Comparison of ENCODE assay signal across 13 cellular contexts in the genomic region with DNA sequence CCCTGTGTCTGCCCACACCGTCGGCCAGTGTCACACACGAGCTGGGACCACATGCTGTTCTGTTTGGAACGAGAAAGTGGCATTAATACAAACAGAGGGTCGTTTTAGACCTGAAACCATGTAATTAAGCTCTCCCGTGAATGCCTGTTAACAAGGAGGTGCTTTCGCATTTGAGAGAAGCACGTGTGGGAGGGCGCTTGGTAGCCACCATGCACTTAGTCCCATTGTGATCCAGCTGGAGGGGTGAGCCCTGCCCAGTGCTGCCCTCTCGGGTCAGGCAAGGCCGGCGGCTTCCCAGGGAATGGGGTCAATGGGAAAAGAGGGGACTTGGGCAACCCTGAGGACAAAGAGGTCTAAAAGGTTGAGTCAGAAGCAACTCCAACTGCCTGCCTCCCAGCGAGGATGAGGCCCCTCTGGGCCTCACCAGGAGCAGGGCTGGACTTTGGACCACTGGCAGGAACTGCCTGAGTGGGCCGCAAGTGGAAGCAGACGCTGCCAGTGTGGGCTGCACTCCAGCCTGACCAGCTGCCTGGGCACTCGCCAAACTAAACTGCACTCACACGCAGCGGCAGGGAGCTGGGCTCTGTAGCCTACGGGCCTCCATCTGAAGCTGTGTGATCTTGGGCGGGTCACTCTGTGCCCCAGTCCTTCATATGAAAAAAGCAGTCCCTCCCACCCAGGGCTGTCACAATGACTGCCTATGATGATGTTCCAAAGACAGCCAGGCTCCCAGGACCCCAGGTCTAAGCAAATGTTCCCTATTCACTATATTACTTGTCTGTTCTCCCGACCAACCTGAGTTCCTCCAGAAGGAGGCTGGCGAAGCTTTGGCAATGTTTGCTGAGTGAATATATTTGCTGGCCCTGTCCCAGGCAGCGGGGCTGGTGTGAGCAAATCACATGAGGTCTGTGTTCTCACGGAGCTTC.
DNase-seq lines count a peak whose midpoint lies in the region; ATAC-seq, FAIRE-seq and TF ChIP-seq lines count a peak whose summit lies in the region.
"Had no signal": no experiment of that assay in that cellular context is flagged by ENCODE, and none has a peak within 500 bp of the region (broad histone marks: within the 10 kb centered on the region; RNA-seq: fewer than 3 reads in every experiment).

No MANE protein-coding gene starts in this region.

- H3K27me3 ChIP-seq in ACC112 (ENCODE audit: insufficient read depth, low read length) (no peaks in the 10 kb centered on the region), MG63 (no peaks in the 10 kb centered on the region), K562 (ENCODE audit: control insufficient read depth in 2 of 2, insufficient read depth in 2 of 2, low read length in 2 of 2) (peaks cover 2 to 13% of the 10 kb centered on the region in 2 experiments; a peak in 3 of 5 replicates)

- no peaks in the 10 kb centered on the region for H3K79me2 ChIP-seq in ACC112 (ENCODE audit: control insufficient read depth, insufficient read depth, low read length, unreplicated experiment)
- no peaks in the 10 kb centered on the region for H3K79me2 ChIP-seq in K562 (ENCODE audit: control insufficient read depth, insufficient read depth, low read length)

- no peak overlapping the region for H3K27ac Mint-ChIP-seq in activated CD8-positive, alpha-beta memory T cell treated with anti-CD3 and anti-CD28 coated beads, Interleukin-2, amount 10 ng/mL, durations not matched to agents 7 days and 5 days

- TF ChIP-seq POLR2A in K562 (conservative IDR thresholded peaks at IDR 0.05): no peak

- H4K20me1 ChIP-seq in K562 (replicated peaks; ENCODE audit: control insufficient read depth, insufficient read depth, low read length): no peaks in the 10 kb centered on the region; the same call in 1 of the 2 replicates

- DNase-seq in MG63 (peak; percentile 89), K562 (ENCODE audit: extremely low read depth in 1 of 4, low spot score in 3 of 4) (no peak), medulla oblongata (ENCODE audit: extremely low spot score) (peak; percentile 22)
- no peak for DNase-seq in activated CD4-positive, alpha-beta T cell treated with anti-CD3 and anti-CD28 coated beads for 4 hours
- DNase-seq in activated CD8-positive, alpha-beta memory T cell treated with anti-CD3 and anti-CD28 coated beads, Interleukin-2, amount 10 ng/mL, durations not matched to agents 7 days and 5 days: no peak
- DNase-seq: activated effector memory CD4-positive, alpha-beta T cell treated with Interleukin-2 at 50 U/mL for 16 hours; lower lobe of right lung; NCI-H524; T1000 had no signal

- H3K27ac ChIP-seq in ACC112 (ENCODE audit: low read depth, low read length) (peak overlapping the region; percentile 40; the same call in 1 of the 2 replicates), K562 (ENCODE audit: extremely low read depth, low read depth, low read length) (no peak overlapping the region)
- H3K27ac ChIP-seq: lower lobe of right lung had no signal

- no peak for FAIRE-seq in K562 (lab: Jason Lieb, UNC)

- no peak for ATAC-seq in K562
- no peak for ATAC-seq in GM18873 (IDR thresholded peaks at IDR 0.05; ENCODE audit: low FRiP score, unreplicated experiment)
- ATAC-seq in HG02852 (IDR thresholded peaks at IDR 0.05; ENCODE audit: unreplicated experiment): no peak
- ATAC-seq in activated CD8-positive, alpha-beta memory T cell treated with anti-CD3 and anti-CD28 coated beads, Interleukin-2, amount 10 ng/mL, durations not matched to agents 7 days and 5 days: no peak

- no peak overlapping the region for H3K4me3 Mint-ChIP-seq in activated CD8-positive, alpha-beta memory T cell treated with anti-CD3 and anti-CD28 coated beads, Interleukin-2, amount 10 ng/mL, durations not matched to agents 7 days and 5 days
- H3K4me3 Mint-ChIP-seq: CD14-positive monocyte had no signal

- no peak for TF ChIP-seq RAD21 in K562 (CRISPR knock-in tag; conservative IDR thresholded peaks at IDR 0.05 in 1 of 2, IDR thresholded peaks at IDR 0.05 in 1 of 2)

- no peaks in the 10 kb centered on the region for H3K27me3 Mint-ChIP-seq in activated CD8-positive, alpha-beta memory T cell treated with anti-CD3 and anti-CD28 coated beads, Interleukin-2, amount 10 ng/mL, durations not matched to agents 7 days and 5 days

- H3K36me3 Mint-ChIP-seq in activated CD8-positive, alpha-beta memory T cell treated with anti-CD3 and anti-CD28 coated beads, Interleukin-2, amount 10 ng/mL, durations not matched to agents 7 days and 5 days: peaks cover 4% of the 10 kb centered on the region

- H3K36me3 ChIP-seq in ACC112 (ENCODE audit: insufficient read depth, low read length) (peaks cover 2% of the 10 kb centered on the region; the same call in 1 of the 2 replicates), MG63 (peaks cover 8% of the 10 kb centered on the region), K562 (ENCODE audit: control insufficient read depth, insufficient read depth, low read length) (peaks cover 12% of the 10 kb centered on the region)

- H3K9me3 ChIP-seq in MG63 (no peaks in the 10 kb centered on the region), K562 (replicated peaks; ENCODE audit: control insufficient read depth, insufficient read depth, low read depth, low read length) (no peaks in the 10 kb centered on the region)

- H3K4me3 ChIP-seq in ACC112 (ENCODE audit: low read depth, low read length) (no peak overlapping the region), MG63 (no peak overlapping the region), K562 (no peak overlapping the region)
- H3K4me3 ChIP-seq: lower lobe of right lung had no signal

- H3K4me1 ChIP-seq in ACC112 (ENCODE audit: control insufficient read depth, insufficient read depth, low read length, unreplicated experiment) (peaks cover 33% of the 10 kb centered on the region), K562 (replicated peaks in 1 of 2; ENCODE audit: control insufficient read depth in 2 of 2, insufficient read depth in 2 of 2, low read length in 2 of 2) (peaks cover 0 to 13% of the 10 kb centered on the region in 2 experiments; a peak in 1 of 5 replicates)

- H2AFZ ChIP-seq in ACC112 (ENCODE audit: low read length, unreplicated experiment) (no peak overlapping the region), K562 (ENCODE audit: low read depth, low read length) (no peak overlapping the region)

- POLR2A ChIA-PET in K562 (lab: Yijun Ruan, JAX): interaction anchor here (0.6 to 1.0 kb wide), 3 partner anchors 20 to 125 kb away, joined by 3 read pairs; no protein-coding TSS in a partner anchor

- no TSS peak for BruUV-seq in K562 (replicated peaks; lab: Mats Ljungman, UMichigan)

- intact Hi-C loops in K562 (cut with micrococcal nuclease): no loop called here

- in situ Hi-C loops in K562 (cut with MboI): no loop called here

- TF ChIP-seq CTCF in K562 (IDR thresholded peaks at IDR 0.05 in 2 of 3, conservative IDR thresholded peaks at IDR 0.05 in 1 of 3; ENCODE audit: insufficient read depth in 2 of 3, low read depth in 1 of 3, low read length in 3 of 3): no peak

- H3K4me2 ChIP-seq in K562 (ENCODE audit: insufficient read depth, low read length): no peak overlapping the region

- TF ChIP-seq EP300 in K562 (IDR thresholded peaks at IDR 0.05; ENCODE audit: low read length): no peak

- H3K9me1 ChIP-seq in K562 (ENCODE audit: control insufficient read depth, insufficient read depth, low read length): no peaks in the 10 kb centered on the region

- no peaks in the 10 kb centered on the region for H3K9me3 Mint-ChIP-seq in activated CD8-positive, alpha-beta memory T cell treated with anti-CD3 and anti-CD28 coated beads, Interleukin-2, amount 10 ng/mL, durations not matched to agents 7 days and 5 days (ENCODE audit: low read depth)

- peak overlapping the region in 1 of 2 experiments; percentile 38; a peak in 1 of 4 replicates for H3K9ac ChIP-seq in K562 (ENCODE audit: insufficient read depth in 1 of 2, low read depth in 2 of 2, low read length in 2 of 2)

- 69% methylated on average over 22 of the region's 24 CpGs for WGBS in K562 (ENCODE audit: insufficient coverage, low coverage, missing lambda C conversion rate)

- no peaks in the 10 kb centered on the region for H3K4me1 Mint-ChIP-seq in activated CD8-positive, alpha-beta memory T cell treated with anti-CD3 and anti-CD28 coated beads, Interleukin-2, amount 10 ng/mL, durations not matched to agents 7 days and 5 days
- H3K4me1 Mint-ChIP-seq: CD14-positive monocyte had no signal

- CTCF ChIA-PET in K562 (lab: Yijun Ruan, JAX; ENCODE audit: low intra/inter-chr PET ratio): no interaction called here
- CTCF ChIA-PET in activated CD8-positive, alpha-beta memory T cell treated with anti-CD3 and anti-CD28 coated beads, Interleukin-2, amount 10 ng/mL, durations not matched to agents 7 days and 5 days (lab: Charles Lee): interaction anchor here (0.5 to 1.2 kb wide), 2 partner anchors 54 to 71 kb away, joined by 3 to 5 read pairs; no protein-coding TSS in a partner anchor

TF ChIP-seq in K562, 482 proteins besides CTCF, POLR2A, EP300 and RAD21:
- TF ChIP-seq POLR2G (IDR thresholded peaks at IDR 0.05; ENCODE audit: low read depth, low read length): peak; percentile 25; the same call in 1 of the 2 replicates
- TF ChIP-seq SP1 (CRISPR knock-in tag; IDR thresholded peaks at IDR 0.05): no peak
- no peak for TF ChIP-seq SAFB2 (IDR thresholded peaks at IDR 0.05; ENCODE audit: borderline replicate concordance, low read depth, low read length, severe bottlenecking)
- TF ChIP-seq, protein P1, sequence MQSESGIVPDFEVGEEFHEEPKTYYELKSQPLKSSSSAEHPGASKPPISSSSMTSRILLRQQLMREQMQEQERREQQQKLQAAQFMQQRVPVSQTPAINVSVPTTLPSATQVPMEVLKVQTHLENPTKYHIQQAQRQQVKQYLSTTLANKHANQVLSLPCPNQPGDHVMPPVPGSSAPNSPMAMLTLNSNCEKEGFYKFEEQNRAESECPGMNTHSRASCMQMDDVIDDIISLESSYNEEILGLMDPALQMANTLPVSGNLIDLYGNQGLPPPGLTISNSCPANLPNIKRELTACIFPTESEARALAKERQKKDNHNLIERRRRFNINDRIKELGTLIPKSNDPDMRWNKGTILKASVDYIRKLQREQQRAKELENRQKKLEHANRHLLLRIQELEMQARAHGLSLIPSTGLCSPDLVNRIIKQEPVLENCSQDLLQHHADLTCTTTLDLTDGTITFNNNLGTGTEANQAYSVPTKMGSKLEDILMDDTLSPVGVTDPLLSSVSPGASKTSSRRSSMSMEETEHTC (IDR thresholded peaks at IDR 0.05): no peak

Comparison
In these comparisons a context has a peak if more than half of its experiments do, and no peak if none do; other contexts are left out.
1. DNase-seq: peak in MG63 (single experiment) and medulla oblongata (single experiment); none in K562 (0 of 4), activated CD4-positive, alpha-beta T cell treated with anti-CD3 and anti-CD28 coated beads for 4 hours (0 of 2) and activated CD8-positive, alpha-beta memory T cell treated with anti-CD3 and anti-CD28 coated beads, Interleukin-2, amount 10 ng/mL, durations not matched to agents 7 days and 5 days (single experiment).